ENCODE assay signal across 1 cellular context in the genomic region with DNA sequence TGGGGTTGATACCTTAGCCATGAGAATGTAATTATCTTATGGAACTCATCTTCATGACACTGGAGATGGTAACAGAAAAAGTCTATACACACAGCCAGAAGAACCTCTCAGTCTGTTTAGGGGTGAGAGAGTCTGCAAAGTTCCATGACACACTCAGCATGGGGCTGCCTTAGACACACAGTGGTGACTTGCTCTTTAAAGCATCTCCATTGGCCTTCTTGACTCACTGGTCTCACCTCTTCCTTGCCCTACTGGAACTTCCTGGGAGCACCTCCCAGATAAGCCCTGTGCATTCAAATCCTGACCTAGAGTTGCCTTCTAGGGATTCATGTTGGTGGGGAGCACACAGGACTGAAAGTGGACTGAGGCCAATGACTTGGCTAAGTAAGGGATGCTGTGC.
TF ChIP-seq lines count a peak whose summit lies in the region.

No MANE protein-coding gene starts in this region.

TF ChIP-seq in GM23338, 12 proteins besides CTCF, POLR2A, EP300 and RAD21 (continued from another document):
- no peak for TF ChIP-seq REST (IDR thresholded peaks at IDR 0.05; ENCODE audit: unreplicated experiment)
